Comparison of ENCODE assay signal across 9 cellular contexts in the genomic region with DNA sequence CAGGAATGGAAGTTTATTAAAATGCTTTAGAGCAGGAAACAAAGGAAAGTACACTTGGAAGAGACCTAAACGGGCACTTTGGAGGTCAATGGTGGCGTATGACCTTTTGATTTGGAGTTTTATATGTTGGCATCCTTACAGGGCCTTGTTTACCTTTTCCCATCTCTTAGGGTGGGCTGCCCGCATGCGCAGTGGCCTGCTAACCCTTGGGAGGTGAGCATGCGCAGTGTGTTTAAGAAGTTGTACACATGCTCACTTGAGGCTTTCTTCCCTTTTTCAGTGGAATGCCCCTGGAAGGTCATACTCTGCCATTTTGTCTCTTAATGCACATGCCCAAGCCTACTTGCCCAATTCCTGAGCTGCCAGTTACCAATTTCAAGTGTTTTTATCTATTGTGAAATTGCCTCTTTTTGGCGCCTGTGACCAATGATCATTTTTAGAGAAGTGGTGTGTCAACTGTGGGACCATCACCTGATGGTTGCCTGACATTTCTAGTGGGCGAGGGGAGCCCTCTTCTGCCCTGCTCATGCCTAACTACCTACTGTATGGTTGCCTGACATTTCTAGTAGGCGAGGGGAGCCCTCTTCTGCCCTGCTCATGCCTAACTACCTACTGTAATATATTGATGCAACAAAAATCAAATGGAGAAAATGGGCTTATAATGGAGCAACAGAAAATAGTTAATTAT.
DNase-seq lines count a peak whose midpoint lies in the region; ATAC-seq, FAIRE-seq and TF ChIP-seq lines count a peak whose summit lies in the region.
"Had no signal": no experiment of that assay in that cellular context is flagged by ENCODE, and none has a peak within 500 bp of the region (broad histone marks: within the 10 kb centered on the region; RNA-seq: fewer than 3 reads in every experiment).

No MANE protein-coding gene starts in this region.

- H3K36me3 ChIP-seq in HCT116 (ENCODE audit: control insufficient read depth in 1 of 2, insufficient read depth in 2 of 2, low read length in 2 of 2) (no peaks in the 10 kb centered on the region), keratinocyte (ENCODE audit: control insufficient read depth in 2 of 2, extremely low read depth in 1 of 2, insufficient read depth in 2 of 2, low read length in 2 of 2) (no peaks in the 10 kb centered on the region)

- no TSS peak for BruUV-seq in HCT116 (replicated peaks; lab: Mats Ljungman, UMichigan)

- peak in 2 of 3 experiments; percentile 25 to 81; a peak in 3 of 6 replicates for TF ChIP-seq CTCF in HCT116 (IDR thresholded peaks at IDR 0.05 in 2 of 3, conservative IDR thresholded peaks at IDR 0.05 in 1 of 3; ENCODE audit: borderline replicate concordance in 1 of 3, insufficient read depth in 1 of 3, low read depth in 2 of 3, low read length in 2 of 3)
- TF ChIP-seq CTCF in keratinocyte (optimal IDR thresholded peaks at IDR 0.05 in 1 of 3, IDR thresholded peaks at IDR 0.05 in 1 of 3, conservative IDR thresholded peaks at IDR 0.05 in 1 of 3; ENCODE audit: extremely low read depth in 1 of 3, insufficient read depth in 2 of 3, low read length in 3 of 3): peak in 2 of 3 experiments; percentile 9 to 45

- H2AFZ ChIP-seq in HCT116 (ENCODE audit: low read depth, low read length, poor library complexity, severe bottlenecking): no peak overlapping the region
- H2AFZ ChIP-seq in keratinocyte (ENCODE audit: control insufficient read depth, low read length): no peak overlapping the region

- ATAC-seq in HCT116 (no peak; the same call in 1 of the 2 replicates), SK-N-SH treated with all-trans-retinoic acid at 6 μM for 48 hours (peak; percentile 81), HG03378 (IDR thresholded peaks at IDR 0.05; ENCODE audit: unreplicated experiment) (no peak), GM21526 (IDR thresholded peaks at IDR 0.05; ENCODE audit: low FRiP score, unreplicated experiment) (no peak)

- intact Hi-C loops in HCT116 (cut with micrococcal nuclease): loop anchor here (2.0 to 10.0 kb wide), 2 partner anchors 601 to 757 kb away; no protein-coding TSS in a partner anchor

- H3K27me3 ChIP-seq in HCT116 (ENCODE audit: insufficient read depth, low read length) (no peaks in the 10 kb centered on the region), keratinocyte (ENCODE audit: control insufficient read depth, extremely low read depth, insufficient read depth, low read length) (no peaks in the 10 kb centered on the region)

- H3K79me2 ChIP-seq in HCT116 (ENCODE audit: insufficient read depth, low read length) (no peaks in the 10 kb centered on the region), keratinocyte (ENCODE audit: control insufficient read depth, insufficient read depth, low read length) (no peaks in the 10 kb centered on the region)

- POLR2A ChIA-PET in HCT116 (lab: Charles Lee): no interaction called here

- no peak overlapping the region for H3K9ac ChIP-seq in HCT116 (ENCODE audit: low read length)
- no peak overlapping the region for H3K9ac ChIP-seq in keratinocyte (ENCODE audit: control insufficient read depth, extremely low read depth, insufficient read depth, low read length)

- TF ChIP-seq RAD21 in HCT116 (IDR thresholded peaks at IDR 0.05; ENCODE audit: low read depth): peak; percentile 71

- TF ChIP-seq POLR2A in HCT116 (IDR thresholded peaks at IDR 0.05; ENCODE audit: borderline replicate concordance, extremely low read depth, insufficient read depth, insufficient read length): no peak

- dilution Hi-C loops in keratinocyte (cut with MboI; ENCODE audit: extremely low pct_ligation_motif_present, low sequenced_read_pairs): no loop called here

- no peak for FAIRE-seq in keratinocyte (lab: Jason Lieb, UNC)

- H3K4me3 ChIP-seq in HCT116 (replicated peaks in 1 of 2; ENCODE audit: low read depth in 1 of 2, low read length in 2 of 2) (no peak overlapping the region), keratinocyte (ENCODE audit: control insufficient read depth in 2 of 3, extremely low read depth in 1 of 3, insufficient read depth in 2 of 3, low read depth in 1 of 3, low read length in 3 of 3) (no peak overlapping the region)

- H3K4me2 ChIP-seq in HCT116 (ENCODE audit: low read length) (no peak overlapping the region), keratinocyte (ENCODE audit: control insufficient read depth, extremely low read depth, insufficient read depth, low read depth, low read length) (no peak overlapping the region)

- H3K9me3 ChIP-seq in HCT116 (ENCODE audit: control insufficient read depth in 1 of 2, insufficient read depth in 1 of 2, low read depth in 1 of 2, low read length in 2 of 2): no peaks in the 10 kb centered on the region
- H3K9me3 ChIP-seq in keratinocyte (ENCODE audit: control insufficient read depth, low read depth, low read length): no peaks in the 10 kb centered on the region

- CTCF ChIA-PET in HCT116 (lab: Charles Lee): interaction anchor here (0.8 kb wide), 1 partner anchor 596 kb away, joined by 3 read pairs; no protein-coding TSS in a partner anchor

- H3K27ac ChIP-seq in HCT116 (ENCODE audit: low read depth, low read length) (no peak overlapping the region), keratinocyte (ENCODE audit: control insufficient read depth, insufficient read depth, low read length) (no peak overlapping the region)
- H3K27ac ChIP-seq: epithelial cell of prostate had no signal

- H3K9me2 ChIP-seq in HCT116 (ENCODE audit: insufficient read depth): no peaks in the 10 kb centered on the region; the same call in 1 of the 2 replicates

- H3K4me1 ChIP-seq in HCT116 (ENCODE audit: control insufficient read depth in 1 of 2, insufficient read depth in 2 of 2, low read length in 2 of 2) (no peaks in the 10 kb centered on the region), keratinocyte (ENCODE audit: control insufficient read depth, extremely low read depth, insufficient read depth, low read length) (no peaks in the 10 kb centered on the region)

- peak; percentile 12 for DNase-seq in AG20443 (ENCODE audit: low spot score)
- no peak for DNase-seq in HCT116 (ENCODE audit: low read depth, low spot score)
- no peak for DNase-seq in keratinocyte (ENCODE audit: low read depth, low spot score)
- DNase-seq in NCI-H2171 treated with DMSO at 0.1 percent for 48 hours (lab: John Stamatoyannopoulos, UW): no peak
- DNase-seq in SKM-1 treated with dmso at 0.1 percent for 144 hours (lab: John Stamatoyannopoulos, UW; ENCODE audit: unreplicated experiment): no peak

- no peaks in the 10 kb centered on the region for H4K20me1 ChIP-seq in HCT116 (ENCODE audit: insufficient read depth)
- H4K20me1 ChIP-seq in keratinocyte (ENCODE audit: control insufficient read depth, extremely low read depth, insufficient read depth, low read length): no peaks in the 10 kb centered on the region

- no peaks in the 10 kb centered on the region for H3K9me1 ChIP-seq in keratinocyte (ENCODE audit: control insufficient read depth, extremely low read depth, insufficient read depth, low read length)

- RAD21 ChIA-PET in HCT116 (lab: Charles Lee; ENCODE audit: low non-redundant PET in 1 of 2, low total read pairs in 2 of 2, uncharacterized antibody in 2 of 2, unreplicated experiment in 2 of 2): no interaction called here

TF ChIP-seq in HCT116, 20 proteins besides CTCF, POLR2A, EP300 and RAD21:
- no peak for TF ChIP-seq TCF7L2 (IDR thresholded peaks at IDR 0.05; ENCODE audit: borderline replicate concordance, extremely low read depth, insufficient read depth, insufficient read length)
- no peak for TF ChIP-seq CBX3 (IDR thresholded peaks at IDR 0.05; ENCODE audit: low read depth)
- TF ChIP-seq SIN3A (IDR thresholded peaks at IDR 0.05; ENCODE audit: low read depth): no peak
- TF ChIP-seq JUND (IDR thresholded peaks at IDR 0.05): no peak
- no peak for TF ChIP-seq EZH2 (IDR thresholded peaks at IDR 0.05)
- TF ChIP-seq POLR2AphosphoS5 (IDR thresholded peaks at IDR 0.05; ENCODE audit: low read depth, low read length): no peak
TF ChIP-seq in HCT116: peak in this region for 0.

TF ChIP-seq in SK-N-SH treated with all-trans-retinoic acid at 6 μM for 48 hours, 23 proteins besides CTCF, POLR2A, EP300 and RAD21:
- no peak for TF ChIP-seq ZC3H10 (CRISPR knock-in tag; IDR thresholded peaks at IDR 0.05)
TF ChIP-seq in SK-N-SH treated with all-trans-retinoic acid at 6 μM for 48 hours: peak in this region for 0.
